12 cellular contexts compared by ENCODE assay signal in genomic region chr22:30541511-30541910, GRCh38. TPM values are rescaled to one million over a fixed set of nuclear protein-coding genes. Genes with fewer than 3 reads are reported as not detected.
DNase-seq lines count a peak whose midpoint lies in the region; ATAC-seq, FAIRE-seq and TF ChIP-seq lines count a peak whose summit lies in the region.
"Not testable (repeated sequence)": the region's sequence is repeated elsewhere in the genome, so short reads cannot be mapped to it uniquely, and the experiment has no call there.
"Had no signal": no experiment of that assay in that cellular context is flagged by ENCODE, and none has a peak within 500 bp of the region (broad histone marks: within the 10 kb centered on the region; RNA-seq: fewer than 3 reads in every experiment).

No MANE protein-coding gene starts in this region.

- H3K27ac Mint-ChIP-seq in WTC11: not testable (repeated sequence)
- peak overlapping the region in 1 of 3 experiments; percentile 83 for H3K27ac Mint-ChIP-seq in nephron

- not testable (repeated sequence) for H2BK5ac ChIP-seq in H1 (ENCODE audit: low read depth, low read length)

- H3K4ac ChIP-seq in H1 (replicated peaks; ENCODE audit: insufficient read length, low read depth, low read length): not testable (repeated sequence)

- not testable (repeated sequence) for H3K23ac ChIP-seq in H1 (ENCODE audit: insufficient read length)

- POLR2A ChIA-PET in WTC11 (lab: Charles Lee) (interaction anchor here (0.6 kb wide), 1 partner anchor 258 kb away, joined by 3 read pairs; no protein-coding TSS in a partner anchor), H1 (lab: Charles Lee; ENCODE audit: partially characterized antibody) (interaction anchor here (1.0 to 1.5 kb wide), 3 partner anchors 8 to 66 kb away, joined by 3 read pairs; partner anchors contain the start of gene TCN2)

- not testable (repeated sequence) for H4K5ac ChIP-seq in H1 (ENCODE audit: insufficient read length, low read depth, low read length)

- H3K4me3 Mint-ChIP-seq in WTC11: peak overlapping the region; percentile 72
- peak overlapping the region; percentile 77 to 82 (median 81) for H3K4me3 Mint-ChIP-seq in nephron

- H3F3A ChIP-seq in GM23248 (ENCODE audit: insufficient read depth): not testable (repeated sequence)

- H3K14ac ChIP-seq in H1 (ENCODE audit: insufficient read length): not testable (repeated sequence)

- not testable (repeated sequence) for ATAC-seq in WTC11; upper lobe of left lung (ENCODE audit: low FRiP score in 2 of 2)
- peak; percentile 58 for ATAC-seq in left lung

- peaks cover 17% of the 10 kb centered on the region for H3K4me1 Mint-ChIP-seq in WTC11
- H3K4me1 Mint-ChIP-seq in nephron: not testable (repeated sequence)

- not testable (repeated sequence) for H3K9me3 Mint-ChIP-seq in WTC11, nephron

- H3K9me3 ChIP-seq in GM23248 (ENCODE audit: low read depth); H1 (ENCODE audit: insufficient read depth in 2 of 2, low read depth in 1 of 2, low read length in 1 of 2); hepatocyte (ENCODE audit: low read depth); left lung; parathyroid adenoma (ENCODE audit: control insufficient read depth, low read length); upper lobe of left lung: not testable (repeated sequence)

- H3K23me2 ChIP-seq in H1 (ENCODE audit: low read depth, low read length): not testable (repeated sequence)

- H2BK120ac ChIP-seq in H1 (replicated peaks; ENCODE audit: low read depth, low read length): not testable (repeated sequence)

- not testable (repeated sequence) for DNase-seq in GM23248; WTC11 (ENCODE audit: low spot score); H1 (ENCODE audit: low read depth in 1 of 2, low spot score in 2 of 2); hepatocyte (ENCODE audit: low spot score); left lung; upper lobe of left lung

- H2AFZ ChIP-seq in GM23248 (0 out of 2 replicates have a peak overlapping the region, but pooled peaks have one; percentile 66), H1 (ENCODE audit: low read length) (peak overlapping the region; percentile 66; the same call in 1 of the 2 replicates), hepatocyte (peak overlapping the region; percentile 95), parathyroid adenoma (peak overlapping the region; percentile 90)

- intact Hi-C loops in left lung (cut with DNase I): not testable (repeated sequence)

- H4K91ac ChIP-seq in H1 (replicated peaks; ENCODE audit: insufficient read length, low read length): not testable (repeated sequence)

- in situ Hi-C loops in GM23248 (cut with MboI): not testable (repeated sequence)

- WGBS in GM23248 (ENCODE audit: low coverage in 1 of 2, low lambda C conversion rate in 2 of 2, missing lambda C conversion rate in 2 of 2), 2 experiments: 80 to 84% methylated on average over 3 of the region's 3 CpGs
- WGBS in H1 (ENCODE audit: extremely low coverage in 1 of 2, insufficient coverage in 1 of 2, insufficient read length in 1 of 2, insufficient replicate concordance in 2 of 2, low coverage in 1 of 2, low lambda C conversion rate in 2 of 2, missing lambda C conversion rate in 1 of 2), 2 experiments: 72% methylated on average over 3 of the region's 3 CpGs; no CpG with 5 or more reads in 1 of the 2 experiments
- 91% methylated on average over 3 of the region's 3 CpGs for WGBS in hepatocyte (ENCODE audit: low lambda C conversion rate, missing lambda C conversion rate)
- WGBS in upper lobe of left lung, 2 donors: 74 to 90% methylated on average over 3 of the region's 3 CpGs

- H3K18ac ChIP-seq in H1 (ENCODE audit: extremely low read depth, low read length): not testable (repeated sequence)

- H4K8ac ChIP-seq in H1 (ENCODE audit: extremely low read depth, insufficient read depth, low read length): peak overlapping the region; percentile 62; the same call in 1 of the 2 replicates

- CTCF ChIA-PET in WTC11 (lab: Charles Lee) (interaction anchor here (0.6 to 2.3 kb wide), 12 partner anchors 11 to 1692 kb away, joined by 3 to 9 read pairs (median 5); partner anchors contain the start of genes GAL3ST1 and RNF215), H1 (lab: Charles Lee; ENCODE audit: partially characterized antibody) (interaction anchor here (0.6 to 3.1 kb wide), 9 partner anchors 10 to 317 kb away, joined by 3 to 15 read pairs (median 3); partner anchors contain the start of gene GAL3ST1)

- not testable (repeated sequence) for H3K9me2 ChIP-seq in GM23248 (ENCODE audit: insufficient read depth); hepatocyte (replicated peaks; ENCODE audit: insufficient read depth)

- H3K27ac ChIP-seq in GM23248; H1 (ENCODE audit: low read depth, low read length); hepatocyte; left lung: not testable (repeated sequence)
- peak overlapping the region; percentile 24 for H3K27ac ChIP-seq in parathyroid adenoma
- H3K27ac ChIP-seq in upper lobe of left lung: peak overlapping the region in 1 of 4 donors; percentile 52

- not testable (repeated sequence) for H2BK12ac ChIP-seq in H1 (ENCODE audit: low read depth, low read length)

- not testable (repeated sequence) for H3K9ac ChIP-seq in GM23248, parathyroid adenoma
- peak overlapping the region in 2 of 4 experiments; percentile 23 to 45; a peak in 1 of 7 replicates for H3K9ac ChIP-seq in H1 (replicated peaks in 1 of 4; ENCODE audit: extremely low read depth in 1 of 4, low read depth in 3 of 4, low read length in 3 of 4)

- not testable (repeated sequence) for H2BK15ac ChIP-seq in H1 (ENCODE audit: low read length)

- TF ChIP-seq RAD21 in H1 (IDR thresholded peaks at IDR 0.05 in 1 of 2, conservative IDR thresholded peaks at IDR 0.05 in 1 of 2; ENCODE audit: low read depth in 2 of 2, low read length in 2 of 2): not testable (repeated sequence)

- not testable (repeated sequence) for H3K4me3 ChIP-seq in GM23248, hepatocyte
- H3K4me3 ChIP-seq in H1 (ENCODE audit: extremely low read depth in 1 of 4, insufficient read depth in 2 of 4, low read depth in 3 of 4, low read length in 4 of 4) (peak overlapping the region; percentile 23 to 68 (median 40); a peak in 7 of 8 replicates), left lung (peak overlapping the region in 1 of 2 donors; percentile 34), parathyroid adenoma (ENCODE audit: low read depth, low read length) (peak overlapping the region; percentile 60), upper lobe of left lung (peak overlapping the region in 3 of 4 donors; percentile 46 to 55 (median 53))

- H2BK20ac ChIP-seq in H1 (ENCODE audit: low read length): not testable (repeated sequence)

- not testable (repeated sequence) for H3K36me3 ChIP-seq in GM23248 (ENCODE audit: low read depth); H1 (ENCODE audit: control insufficient read depth in 2 of 4, insufficient read depth in 4 of 4, low read length in 3 of 4); hepatocyte (replicated peaks; ENCODE audit: insufficient read depth, low read depth); left lung; parathyroid adenoma (ENCODE audit: control insufficient read depth, insufficient read depth, low read length); upper lobe of left lung

- not testable (repeated sequence) for H3K79me2 ChIP-seq in GM23248 (ENCODE audit: insufficient read depth); H1 (ENCODE audit: control insufficient read depth in 1 of 2, insufficient read depth in 2 of 2, low read length in 2 of 2); hepatocyte; parathyroid adenoma

- not testable (repeated sequence) for FAIRE-seq in H1 (lab: Jason Lieb, UNC)

- H2AK5ac ChIP-seq in H1 (ENCODE audit: low read depth, low read length): not testable (repeated sequence)

- not testable (repeated sequence) for H3K36me3 Mint-ChIP-seq in WTC11; nephron (ENCODE audit: low read depth)

- H3K56ac ChIP-seq in H1 (replicated peaks; ENCODE audit: insufficient read length, low read depth, low read length): not testable (repeated sequence)

- not testable (repeated sequence) for TF ChIP-seq CTCF in WTC11 (IDR thresholded peaks at IDR 0.05); H1 (IDR thresholded peaks at IDR 0.05; ENCODE audit: control extremely low read depth in 1 of 3, insufficient read depth in 1 of 3, low read depth in 1 of 3, low read length in 3 of 3); hepatocyte (IDR thresholded peaks at IDR 0.05; ENCODE audit: poor library complexity); left lung (IDR thresholded peaks at IDR 0.05); nephron (IDR thresholded peaks at IDR 0.05; ENCODE audit: unreplicated experiment in 3 of 3); parathyroid adenoma (IDR thresholded peaks at IDR 0.05); upper lobe of left lung (IDR thresholded peaks at IDR 0.05)

- not testable (repeated sequence) for TF ChIP-seq EP300 in H1 (IDR thresholded peaks at IDR 0.05; ENCODE audit: borderline replicate concordance in 1 of 2, low read depth in 2 of 2, low read length in 2 of 2); upper lobe of left lung (IDR thresholded peaks at IDR 0.05)

- H3K79me1 ChIP-seq in H1 (ENCODE audit: low read depth, low read length): not testable (repeated sequence)

- TF ChIP-seq POLR2A in H1 (IDR thresholded peaks at IDR 0.05; ENCODE audit: control extremely low read depth in 1 of 2, low read depth in 2 of 2, low read length in 2 of 2); upper lobe of left lung (IDR thresholded peaks at IDR 0.05): not testable (repeated sequence)

- not testable (repeated sequence) for H3K4me1 ChIP-seq in GM23248 (ENCODE audit: insufficient read depth); H1 (replicated peaks in 1 of 4; ENCODE audit: control insufficient read depth in 3 of 4, insufficient read depth in 4 of 4, low read length in 3 of 4); left lung; parathyroid adenoma
- H3K4me1 ChIP-seq in hepatocyte (ENCODE audit: insufficient read depth) (peaks cover 13% of the 10 kb centered on the region), upper lobe of left lung (peaks cover 4 to 12% (median 6%) of the 10 kb centered on the region in 4 donors)

- H3K27me3 ChIP-seq in GM23248 (replicated peaks; ENCODE audit: insufficient read depth) (peaks cover 28% of the 10 kb centered on the region), H1 (replicated peaks in 1 of 4; ENCODE audit: control insufficient read depth in 3 of 4, extremely low read depth in 1 of 4, insufficient read depth in 3 of 4, low read length in 3 of 4) (peaks cover 5 to 13% (median 11%) of the 10 kb centered on the region in 4 experiments), hepatocyte (peaks cover 21% of the 10 kb centered on the region), left lung (peaks cover 5 to 53% of the 10 kb centered on the region in 2 donors)
- not testable (repeated sequence) for H3K27me3 ChIP-seq in parathyroid adenoma (ENCODE audit: control insufficient read depth, insufficient read depth, low read length); upper lobe of left lung

- not testable (repeated sequence) for H3K4me2 ChIP-seq in GM23248 (ENCODE audit: unreplicated experiment)
- H3K4me2 ChIP-seq in H1 (ENCODE audit: insufficient read depth in 1 of 2, low read depth in 2 of 2, low read length in 2 of 2) (peak overlapping the region; percentile 58 to 69), hepatocyte (peak overlapping the region; percentile 95), parathyroid adenoma (ENCODE audit: low read length) (peak overlapping the region; percentile 67)

- H3K27me3 Mint-ChIP-seq in WTC11 (ENCODE audit: low read depth) (peaks cover 24% of the 10 kb centered on the region), nephron (ENCODE audit: low read depth) (peaks cover 13% of the 10 kb centered on the region)

- not testable (repeated sequence) for H4K20me1 ChIP-seq in GM23248 (ENCODE audit: insufficient read depth); H1 (replicated peaks in 1 of 2; ENCODE audit: control insufficient read depth in 1 of 2, insufficient read depth in 2 of 2, low read length in 2 of 2); hepatocyte (ENCODE audit: insufficient read depth, poor library complexity, severe bottlenecking)

RNA-seq across cellular contexts. Expression of gene SEC14L6, which starts 5.0 kb away (rescaled TPM):
- total RNA-seq in GM23248 (2014; rRNA removed; shearing (Covaris generic)): not detected in 2 replicates
- not detected in 2 replicates for polyA plus RNA-seq in GM23248 (2016; fragmentation: Nextera tagmentation; extraction: Ambion mirVana)
- total RNA-seq in WTC11 (2021): 1.6 to 2.0 TPM (median 1.7 TPM) in 3 replicates
- total RNA-seq in H1 (2021; fragmentation: NEBNext Ultra II Directional; extraction: Animal tissue kit (Norgen Biotek cat#: 25700)): 0.63 and 0.80 TPM in 2 replicates
- polyA plus RNA-seq in H1 (2011; rRNA removed): 1.9 and 2.1 TPM in 2 replicates
- polyA plus RNA-seq in H1 (2011; cell fraction: cytosol; rRNA removed): 1.8 TPM
- polyA plus RNA-seq in H1 (2011; cell fraction: nucleus; rRNA removed): 3.9 TPM
- polyA plus RNA-seq in H1 (2012, experiment 1 of 2): 1.2 to 1.9 TPM (median 1.6 TPM) in 4 replicates
- 0.70 TPM for polyA plus RNA-seq in H1 (2012, experiment 2 of 2)
- 1.1 TPM for polyA plus RNA-seq in H1 (2013, experiment 1 of 2)
- polyA plus RNA-seq in H1 (2013, experiment 2 of 2): 0.75 TPM
- 1.5 and 2.1 TPM in 2 replicates for polyA minus RNA-seq in H1 (2011; rRNA and poly(A)+ RNA removed)
- 0.51 TPM for polyA minus RNA-seq in H1 (2011; cell fraction: cytosol; rRNA and poly(A)+ RNA removed)
- 1.00 TPM for polyA minus RNA-seq in H1 (2011; cell fraction: nucleus; rRNA and poly(A)+ RNA removed)
- total RNA-seq in hepatocyte: 0.07 and 0.36 TPM in 2 replicates
- 0.39 TPM in 1 of 2 replicates, not detected in the other for polyA plus RNA-seq in hepatocyte
- total RNA-seq in left lung: 1 to 10 TPM; 4.0 to 9.1 TPM
- total RNA-seq in upper lobe of left lung: 10 to 100 TPM; 11.4 to 41.3 (median 20.9) TPM
- total RNA-seq: A673, M059J, OCI-LY7, RPMI7951 had no signal

RNA-seq across cellular contexts. Expression of gene GAL3ST1, which starts 33.0 kb away (rescaled TPM):
- total RNA-seq in GM23248 (2014; rRNA removed; shearing (Covaris generic)): not detected in 2 replicates
- not detected in 2 replicates for polyA plus RNA-seq in GM23248 (2016; fragmentation: Nextera tagmentation; extraction: Ambion mirVana)
- total RNA-seq in WTC11 (2021): 11.0 to 11.6 TPM (median 11.2 TPM) in 3 replicates
- 10.5 and 11.0 TPM in 2 replicates for total RNA-seq in H1 (2021; fragmentation: NEBNext Ultra II Directional; extraction: Animal tissue kit (Norgen Biotek cat#: 25700))
- polyA plus RNA-seq in H1 (2011; rRNA removed): 32.1 and 32.5 TPM in 2 replicates
- polyA plus RNA-seq in H1 (2011; cell fraction: cytosol; rRNA removed): 18.0 TPM
- polyA plus RNA-seq in H1 (2011; cell fraction: nucleus; rRNA removed): 16.6 TPM
- polyA plus RNA-seq in H1 (2012, experiment 1 of 2): 5.1 to 12.0 TPM (median 10.9 TPM) in 4 replicates
- 12.7 TPM for polyA plus RNA-seq in H1 (2012, experiment 2 of 2)
- polyA plus RNA-seq in H1 (2013, experiment 1 of 2): 29.0 TPM
- 31.8 TPM for polyA plus RNA-seq in H1 (2013, experiment 2 of 2)
- 4.3 and 5.1 TPM in 2 replicates for polyA minus RNA-seq in H1 (2011; rRNA and poly(A)+ RNA removed)
- 11.2 TPM for polyA minus RNA-seq in H1 (2011; cell fraction: cytosol; rRNA and poly(A)+ RNA removed)
- polyA minus RNA-seq in H1 (2011; cell fraction: nucleus; rRNA and poly(A)+ RNA removed): 5.4 TPM
- 11.4 and 13.0 TPM in 2 replicates for total RNA-seq in hepatocyte
- polyA plus RNA-seq in hepatocyte: 17.1 and 25.5 TPM in 2 replicates
- 1 to 10 TPM; 1.8 to 4.6 TPM for total RNA-seq in left lung
- total RNA-seq in upper lobe of left lung: 1 to 10 TPM; 1.7 to 8.4 (median 3.5) TPM
- total RNA-seq: M059J, OCI-LY7, RPMI7951 had no signal

RNA-seq across cellular contexts. Expression of gene SEC14L4, which starts 36.0 kb away (rescaled TPM):
- total RNA-seq in GM23248 (2014; rRNA removed; shearing (Covaris generic)): under 0.01 and 0.25 TPM in 2 replicates
- polyA plus RNA-seq in GM23248 (2016; fragmentation: Nextera tagmentation; extraction: Ambion mirVana) (0.16 and 0.34 TPM in 2 replicates), H1 (2011; rRNA removed) (2.6 and 2.9 TPM in 2 replicates), hepatocyte (not detected in 2 replicates)
- total RNA-seq in WTC11 (2021) (1.9 to 2.9 TPM (median 2.8 TPM) in 3 replicates), hepatocyte (not detected in 2 replicates), left lung (1 to 10 TPM; 2.2 to 6.4 TPM), upper lobe of left lung (10 to 100 TPM; 11.6 to 41.2 (median 17.7) TPM)
- 3.9 and 4.9 TPM in 2 replicates for total RNA-seq in H1 (2021; fragmentation: NEBNext Ultra II Directional; extraction: Animal tissue kit (Norgen Biotek cat#: 25700))
- polyA plus RNA-seq in H1 (2011; cell fraction: cytosol; rRNA removed): 3.8 TPM
- polyA plus RNA-seq in H1 (2011; cell fraction: nucleus; rRNA removed): 5.6 TPM
- polyA plus RNA-seq in H1 (2012, experiment 1 of 2): 2.1 to 4.0 TPM (median 3.6 TPM) in 4 replicates
- polyA plus RNA-seq in H1 (2012, experiment 2 of 2): 2.1 TPM
- 2.2 TPM for polyA plus RNA-seq in H1 (2013, experiment 1 of 2)
- 2.1 TPM for polyA plus RNA-seq in H1 (2013, experiment 2 of 2)
- 3.2 and 3.3 TPM in 2 replicates for polyA minus RNA-seq in H1 (2011; rRNA and poly(A)+ RNA removed)
- 1.2 TPM for polyA minus RNA-seq in H1 (2011; cell fraction: cytosol; rRNA and poly(A)+ RNA removed)
- 2.0 TPM for polyA minus RNA-seq in H1 (2011; cell fraction: nucleus; rRNA and poly(A)+ RNA removed)
- total RNA-seq: A673, M059J, OCI-LY7 had no signal

RNA-seq across cellular contexts. Expression of gene PES1, which starts 50.2 kb away (rescaled TPM):
- 63.2 and 83.7 TPM in 2 replicates for total RNA-seq in GM23248 (2014; rRNA removed; shearing (Covaris generic))
- polyA plus RNA-seq in GM23248 (2016; fragmentation: Nextera tagmentation; extraction: Ambion mirVana) (67.8 and 74.1 TPM in 2 replicates), H1 (2011; rRNA removed) (191 and 247 TPM in 2 replicates), hepatocyte (54.7 and 59.5 TPM in 2 replicates)
- total RNA-seq in WTC11 (2021) (108 to 128 TPM (median 109 TPM) in 3 replicates), hepatocyte (42.4 and 45.8 TPM in 2 replicates), left lung (10 to 100 TPM; 45.2 to 67.7 TPM), upper lobe of left lung (10 to 100 TPM; 27.2 to 66.9 (median 56.9) TPM)
- total RNA-seq in H1 (2021; fragmentation: NEBNext Ultra II Directional; extraction: Animal tissue kit (Norgen Biotek cat#: 25700)): 121 and 133 TPM in 2 replicates
- 147 TPM for polyA plus RNA-seq in H1 (2011; cell fraction: cytosol; rRNA removed)
- 202 TPM for polyA plus RNA-seq in H1 (2011; cell fraction: nucleus; rRNA removed)
- polyA plus RNA-seq in H1 (2012, experiment 1 of 2): 90.7 to 127 TPM (median 115 TPM) in 4 replicates
- polyA plus RNA-seq in H1 (2012, experiment 2 of 2): 136 TPM
- polyA plus RNA-seq in H1 (2013, experiment 1 of 2): 73.6 TPM
- polyA plus RNA-seq in H1 (2013, experiment 2 of 2): 74.6 TPM
- polyA minus RNA-seq in H1 (2011; rRNA and poly(A)+ RNA removed): 186 and 236 TPM in 2 replicates
- 73.2 TPM for polyA minus RNA-seq in H1 (2011; cell fraction: cytosol; rRNA and poly(A)+ RNA removed)
- polyA minus RNA-seq in H1 (2011; cell fraction: nucleus; rRNA and poly(A)+ RNA removed): 84.9 TPM
